In the genomic region with DNA sequence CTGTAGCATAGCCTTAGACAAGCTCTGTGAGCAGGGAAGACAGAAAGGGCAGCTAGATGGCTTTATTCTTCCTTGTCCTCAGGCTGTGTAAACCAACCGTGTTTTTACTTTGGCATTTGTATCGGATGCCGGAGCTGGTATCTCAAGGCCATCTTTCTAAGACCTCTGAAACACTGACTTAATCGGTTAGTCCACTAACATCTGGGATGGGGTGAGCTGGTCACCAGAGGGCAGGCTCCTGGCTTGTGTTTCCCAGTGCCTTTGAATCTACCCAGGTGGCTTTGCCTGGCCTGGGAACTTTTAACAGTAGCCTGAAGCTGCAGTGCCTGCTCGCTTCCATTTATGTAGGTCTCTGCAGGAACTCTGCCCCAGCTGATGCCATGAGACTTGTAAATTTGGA, we compare ENCODE assay signal across 1 cellular context.
TF ChIP-seq lines count a peak whose summit lies in the region.

No MANE protein-coding gene starts in this region.

TF ChIP-seq in WTC11, 78 proteins besides CTCF, POLR2A, EP300 and RAD21 (continued from another document):
- TF ChIP-seq, protein P1, sequence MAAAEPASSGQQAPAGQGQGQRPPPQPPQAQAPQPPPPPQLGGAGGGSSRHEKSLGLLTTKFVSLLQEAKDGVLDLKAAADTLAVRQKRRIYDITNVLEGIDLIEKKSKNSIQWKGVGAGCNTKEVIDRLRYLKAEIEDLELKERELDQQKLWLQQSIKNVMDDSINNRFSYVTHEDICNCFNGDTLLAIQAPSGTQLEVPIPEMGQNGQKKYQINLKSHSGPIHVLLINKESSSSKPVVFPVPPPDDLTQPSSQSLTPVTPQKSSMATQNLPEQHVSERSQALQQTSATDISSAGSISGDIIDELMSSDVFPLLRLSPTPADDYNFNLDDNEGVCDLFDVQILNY (CRISPR knock-in tag; IDR thresholded peaks at IDR 0.05): no peak
- TF ChIP-seq, protein P2, sequence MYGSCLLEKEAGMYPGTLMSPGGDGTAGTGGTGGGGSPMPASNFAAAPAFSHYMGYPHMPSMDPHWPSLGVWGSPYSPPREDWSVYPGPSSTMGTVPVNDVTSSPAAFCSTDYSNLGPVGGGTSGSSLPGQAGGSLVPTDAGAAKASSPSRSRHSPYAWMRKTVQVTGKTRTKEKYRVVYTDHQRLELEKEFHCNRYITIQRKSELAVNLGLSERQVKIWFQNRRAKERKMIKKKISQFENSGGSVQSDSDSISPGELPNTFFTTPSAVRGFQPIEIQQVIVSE (CRISPR knock-in tag; IDR thresholded peaks at IDR 0.05; ENCODE audit: borderline replicate concordance): no peak
- TF ChIP-seq ZNF423 (CRISPR knock-in tag; IDR thresholded peaks at IDR 0.05) (no peak), NFE2L1 (CRISPR knock-in tag; IDR thresholded peaks at IDR 0.05) (no peak), OVOL2 (CRISPR knock-in tag; IDR thresholded peaks at IDR 0.05; ENCODE audit: borderline replicate concordance) (no peak), MYBL2 (CRISPR knock-in tag; IDR thresholded peaks at IDR 0.05) (no peak), ZNF232 (CRISPR knock-in tag; IDR thresholded peaks at IDR 0.05) (no peak), FOXJ3 (CRISPR knock-in tag; IDR thresholded peaks at IDR 0.05; ENCODE audit: borderline replicate concordance) (no peak), SMAD3 (CRISPR knock-in tag; IDR thresholded peaks at IDR 0.05; ENCODE audit: borderline replicate concordance) (no peak)
- TF ChIP-seq, protein P3, sequence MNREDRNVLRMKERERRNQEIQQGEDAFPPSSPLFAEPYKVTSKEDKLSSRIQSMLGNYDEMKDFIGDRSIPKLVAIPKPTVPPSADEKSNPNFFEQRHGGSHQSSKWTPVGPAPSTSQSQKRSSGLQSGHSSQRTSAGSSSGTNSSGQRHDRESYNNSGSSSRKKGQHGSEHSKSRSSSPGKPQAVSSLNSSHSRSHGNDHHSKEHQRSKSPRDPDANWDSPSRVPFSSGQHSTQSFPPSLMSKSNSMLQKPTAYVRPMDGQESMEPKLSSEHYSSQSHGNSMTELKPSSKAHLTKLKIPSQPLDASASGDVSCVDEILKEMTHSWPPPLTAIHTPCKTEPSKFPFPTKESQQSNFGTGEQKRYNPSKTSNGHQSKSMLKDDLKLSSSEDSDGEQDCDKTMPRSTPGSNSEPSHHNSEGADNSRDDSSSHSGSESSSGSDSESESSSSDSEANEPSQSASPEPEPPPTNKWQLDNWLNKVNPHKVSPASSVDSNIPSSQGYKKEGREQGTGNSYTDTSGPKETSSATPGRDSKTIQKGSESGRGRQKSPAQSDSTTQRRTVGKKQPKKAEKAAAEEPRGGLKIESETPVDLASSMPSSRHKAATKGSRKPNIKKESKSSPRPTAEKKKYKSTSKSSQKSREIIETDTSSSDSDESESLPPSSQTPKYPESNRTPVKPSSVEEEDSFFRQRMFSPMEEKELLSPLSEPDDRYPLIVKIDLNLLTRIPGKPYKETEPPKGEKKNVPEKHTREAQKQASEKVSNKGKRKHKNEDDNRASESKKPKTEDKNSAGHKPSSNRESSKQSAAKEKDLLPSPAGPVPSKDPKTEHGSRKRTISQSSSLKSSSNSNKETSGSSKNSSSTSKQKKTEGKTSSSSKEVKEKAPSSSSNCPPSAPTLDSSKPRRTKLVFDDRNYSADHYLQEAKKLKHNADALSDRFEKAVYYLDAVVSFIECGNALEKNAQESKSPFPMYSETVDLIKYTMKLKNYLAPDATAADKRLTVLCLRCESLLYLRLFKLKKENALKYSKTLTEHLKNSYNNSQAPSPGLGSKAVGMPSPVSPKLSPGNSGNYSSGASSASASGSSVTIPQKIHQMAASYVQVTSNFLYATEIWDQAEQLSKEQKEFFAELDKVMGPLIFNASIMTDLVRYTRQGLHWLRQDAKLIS (CRISPR knock-in tag; IDR thresholded peaks at IDR 0.05; ENCODE audit: borderline replicate concordance): no peak
